Comparison of ENCODE assay signal across 1 cellular context in the genomic region with DNA sequence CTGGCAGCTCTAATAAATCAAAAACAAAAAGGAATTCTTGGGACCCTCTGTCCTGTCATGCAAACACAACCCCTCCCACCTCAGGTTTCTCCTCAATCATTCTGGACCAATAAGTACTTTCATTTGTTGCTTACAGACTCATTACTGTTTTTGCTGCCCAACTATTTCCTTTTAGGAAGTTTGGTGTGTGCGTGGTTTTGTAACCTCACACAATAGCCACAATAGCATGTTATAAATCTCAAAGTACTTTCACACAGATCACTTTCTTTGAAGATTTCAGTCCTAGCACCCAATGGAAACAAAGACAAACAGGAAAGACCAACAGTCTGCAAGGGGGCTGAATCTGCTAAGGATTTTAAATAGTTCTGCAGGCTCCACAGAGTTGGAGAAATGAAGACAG.
TF ChIP-seq lines count a peak whose summit lies in the region.

No MANE protein-coding gene starts in this region.

TF ChIP-seq in IMR-90, 13 proteins besides CTCF, POLR2A, EP300 and RAD21 (continued from another document):
- no peak for TF ChIP-seq USF2 (IDR thresholded peaks at IDR 0.05; ENCODE audit: low read depth, low read length)
